In genomic region chr1:19454265-19455198, GRCh38 we compare ENCODE assay signal across 10 cellular contexts. TPM values are rescaled to one million over a fixed set of nuclear protein-coding genes. Genes with fewer than 3 reads are reported as not detected.
DNase-seq lines count a peak whose midpoint lies in the region; ATAC-seq, FAIRE-seq and TF ChIP-seq lines count a peak whose summit lies in the region.
"Had no signal": no experiment of that assay in that cellular context is flagged by ENCODE, and none has a peak within 500 bp of the region (broad histone marks: within the 10 kb centered on the region; RNA-seq: fewer than 3 reads in every experiment).

No MANE protein-coding gene starts in this region.

- CTCF ChIA-PET in HepG2 (lab: Yijun Ruan, JAX; ENCODE audit: low intra/inter-chr PET ratio, low total read pairs), result no interaction called here
- CTCF ChIA-PET in Caco-2 (lab: Charles Lee), result no interaction called here

- H3K27me3 ChIP-seq in liver (ENCODE audit: control insufficient read depth in 4 of 4, insufficient read depth in 4 of 4, low read length in 3 of 4) (no peaks in the 10 kb centered on the region), HepG2 (ENCODE audit: control insufficient read depth in 1 of 2, insufficient read depth in 2 of 2, low read length in 2 of 2) (no peaks in the 10 kb centered on the region), Caco-2 (replicated peaks; ENCODE audit: control insufficient read depth, insufficient read depth, low read length) (no peaks in the 10 kb centered on the region)
- no peaks in the 10 kb centered on the region for H3K27me3 ChIP-seq in effector memory CD4-positive, alpha-beta T cell (replicated peaks; ENCODE audit: control insufficient read depth, insufficient read depth, low read length, poor library complexity, severe bottlenecking)

- H3K4me3 ChIP-seq in liver (ENCODE audit: low read depth in 1 of 3, low read length in 3 of 3), result no peak overlapping the region
- H3K4me3 ChIP-seq in HepG2 (replicated peaks in 1 of 3; ENCODE audit: insufficient read depth in 1 of 3, low read depth in 2 of 3, low read length in 3 of 3), result no peak overlapping the region
- H3K4me3 ChIP-seq in effector memory CD4-positive, alpha-beta T cell (ENCODE audit: insufficient read depth, low read depth, low read length, poor library complexity, severe bottlenecking), result peak overlapping the region; percentile 15
- H3K4me3 ChIP-seq in Caco-2 (ENCODE audit: low read depth, low read length), result no peak overlapping the region

- H2AFZ ChIP-seq in HepG2 (ENCODE audit: low read length), result no peak overlapping the region

- TF ChIP-seq POLR2A in HepG2 (IDR thresholded peaks at IDR 0.05; ENCODE audit: insufficient read depth in 1 of 2, low read depth in 2 of 2, low read length in 2 of 2), result no peak

- H3K9me3 Mint-ChIP-seq in nephron (no peaks in the 10 kb centered on the region), Caco-2 (ENCODE audit: unreplicated experiment) (no peaks in the 10 kb centered on the region)

- peaks cover 7 to 23% (median 18%) of the 10 kb centered on the region in 4 donors for H3K4me1 ChIP-seq in liver (ENCODE audit: control insufficient read depth in 4 of 4, insufficient read depth in 4 of 4, low read length in 3 of 4)
- peaks cover 26% of the 10 kb centered on the region for H3K4me1 ChIP-seq in HepG2 (ENCODE audit: insufficient read depth, low read length)
- peaks cover 75% of the 10 kb centered on the region for H3K4me1 ChIP-seq in effector memory CD4-positive, alpha-beta T cell (ENCODE audit: control insufficient read depth, insufficient read depth, low read length, poor library complexity, severe bottlenecking)
- no peaks in the 10 kb centered on the region for H3K4me1 ChIP-seq in Caco-2

- H3K27ac ChIP-seq in liver (ENCODE audit: low read depth in 1 of 2, low read length in 2 of 2) (peak overlapping the region; percentile 21 to 29), HepG2 (ENCODE audit: extremely low read length, insufficient read depth, low read length) (no peak overlapping the region)
- peak overlapping the region; percentile 41 for H3K27ac ChIP-seq in effector memory CD4-positive, alpha-beta T cell (ENCODE audit: insufficient read depth, low read length, poor library complexity, severe bottlenecking)

- intact Hi-C loops in HepG2 (cut with micrococcal nuclease; ENCODE audit: unreplicated experiment) (no loop called here), Caco-2 (cut with micrococcal nuclease; ENCODE audit: unreplicated experiment) (no loop called here)

- no peak for FAIRE-seq in HepG2 (lab: Jason Lieb, UNC)

- TF ChIP-seq RAD21 in liver (IDR thresholded peaks at IDR 0.05) (no peak), HepG2 (CRISPR knock-in tag; IDR thresholded peaks at IDR 0.05) (no peak)

- DNase-seq in HepG2 (ENCODE audit: low spot score) (no peak), Caco-2 (no peak)
- DNase-seq in effector memory CD4-positive, alpha-beta T cell, result no peak
- DNase-seq: cerebellar nuclear complex; stimulated activated CD8-positive, alpha-beta memory T cell treated with anti-CD3 and anti-CD28 coated beads, Interleukin-4, amount 100 ng/mL, for 48 hours had no signal

- TF ChIP-seq CTCF in liver (IDR thresholded peaks at IDR 0.05; ENCODE audit: low read depth, low read length, missing input control) (no peak), HepG2 (CRISPR knock-in tag; IDR thresholded peaks at IDR 0.05) (no peak), nephron (IDR thresholded peaks at IDR 0.05; ENCODE audit: unreplicated experiment in 3 of 3) (no peak), Caco-2 (IDR thresholded peaks at IDR 0.05; ENCODE audit: insufficient read depth in 1 of 2, low read depth in 1 of 2, low read length in 1 of 2, severe bottlenecking in 1 of 2, unreplicated experiment in 1 of 2) (no peak)

- H3K36me3 ChIP-seq in liver (ENCODE audit: control insufficient read depth in 4 of 4, insufficient read depth in 3 of 4, low read depth in 1 of 4, low read length in 3 of 4) (no peaks in the 10 kb centered on the region), HepG2 (replicated peaks in 1 of 2; ENCODE audit: control insufficient read depth in 1 of 2, insufficient read depth in 2 of 2, low read length in 2 of 2) (no peaks in the 10 kb centered on the region), Caco-2 (ENCODE audit: control insufficient read depth, insufficient read depth, low read length) (no peaks in the 10 kb centered on the region)
- no peaks in the 10 kb centered on the region for H3K36me3 ChIP-seq in effector memory CD4-positive, alpha-beta T cell (ENCODE audit: control insufficient read depth, insufficient read depth, low read length)

- H3K9ac ChIP-seq in liver (ENCODE audit: low read depth in 1 of 2, low read length in 2 of 2), result no peak overlapping the region
- no peak overlapping the region for H3K9ac ChIP-seq in HepG2 (ENCODE audit: insufficient read depth, low read depth, low read length)

- POLR2A ChIA-PET in HepG2 (lab: Yijun Ruan, JAX) (no interaction called here), Caco-2 (lab: Charles Lee) (no interaction called here)

- no peak for TF ChIP-seq EP300 in HepG2 (IDR thresholded peaks at IDR 0.05; ENCODE audit: low read depth in 2 of 2, low read length in 2 of 2)
- TF ChIP-seq EP300 in HepG2 (CRISPR knock-in tag; IDR thresholded peaks at IDR 0.05; ENCODE audit: borderline replicate concordance), result no peak

- no peak for ATAC-seq in HepG2
- ATAC-seq in GM18868 (IDR thresholded peaks at IDR 0.05; ENCODE audit: unreplicated experiment), result no peak
- ATAC-seq in GM18520 (IDR thresholded peaks at IDR 0.05; ENCODE audit: unreplicated experiment), result no peak
- ATAC-seq in GM18511 (IDR thresholded peaks at IDR 0.05; ENCODE audit: unreplicated experiment), result no peak

- H3K27me3 Mint-ChIP-seq in nephron (ENCODE audit: low read depth) (no peaks in the 10 kb centered on the region), Caco-2 (ENCODE audit: insufficient read depth, unreplicated experiment) (no peaks in the 10 kb centered on the region)

- H3K4me1 Mint-ChIP-seq in nephron (peaks cover 80% of the 10 kb centered on the region), Caco-2 (ENCODE audit: low read depth, unreplicated experiment) (peaks cover 9% of the 10 kb centered on the region)

- 74% methylated on average over 13 of the region's 13 CpGs for WGBS in liver
- 84% methylated on average over 13 of the region's 13 CpGs for WGBS in HepG2 (ENCODE audit: low lambda C conversion rate)

- H3K4me2 ChIP-seq in HepG2 (ENCODE audit: low read depth, low read length), result no peak overlapping the region

- H3K9me3 ChIP-seq in liver (ENCODE audit: control insufficient read depth in 4 of 4, low read length in 3 of 4) (no peaks in the 10 kb centered on the region), HepG2 (ENCODE audit: low read length) (no peaks in the 10 kb centered on the region), Caco-2 (no peaks in the 10 kb centered on the region)
- no peaks in the 10 kb centered on the region for H3K9me3 ChIP-seq in effector memory CD4-positive, alpha-beta T cell (ENCODE audit: control insufficient read depth, low read length)

- H4K20me1 ChIP-seq in HepG2 (ENCODE audit: insufficient read depth, low read length), result peaks cover 27% of the 10 kb centered on the region; the same call in 1 of the 2 replicates

- H3K4me3 Mint-ChIP-seq in nephron, result peak overlapping the region in 1 of 3 experiments; percentile 38
- H3K4me3 Mint-ChIP-seq in Caco-2 (ENCODE audit: unreplicated experiment), result no peak overlapping the region

- BruUV-seq in HepG2 (replicated peaks; lab: Mats Ljungman, UMichigan), result no TSS peak
- BruUV-seq in Caco-2 (replicated peaks; lab: Mats Ljungman, UMichigan), result no TSS peak

- in situ Hi-C loops in HepG2 (cut with HindIII; ENCODE audit: extremely low pct_ligation_motif_present, low pct_unique_long_range_greater_than_20kb), result no loop called here

- H3K36me3 Mint-ChIP-seq in nephron (ENCODE audit: low read depth), result peaks cover under 1% of the 10 kb centered on the region
- peaks cover 13% of the 10 kb centered on the region for H3K36me3 Mint-ChIP-seq in Caco-2 (ENCODE audit: insufficient read depth, unreplicated experiment)

- H3K79me2 ChIP-seq in HepG2 (ENCODE audit: insufficient read depth, low read length), result peaks cover 91% of the 10 kb centered on the region

- H3K27ac Mint-ChIP-seq in nephron, result peak overlapping the region; percentile 42 to 84 (median 76)
- no peak overlapping the region for H3K27ac Mint-ChIP-seq in Caco-2 (ENCODE audit: unreplicated experiment)

TF ChIP-seq in HepG2, 621 proteins besides CTCF, POLR2A, EP300 and RAD21 (continues in another document):
- TF ChIP-seq NR0B2 (CRISPR knock-in tag; IDR thresholded peaks at IDR 0.05) (no peak), KDM6A (CRISPR knock-in tag; IDR thresholded peaks at IDR 0.05; ENCODE audit: low read depth) (no peak), PLRG1 (conservative IDR thresholded peaks at IDR 0.05) (no peak)

RNA-seq across cellular contexts. Expression of gene CAPZB, which starts 30.8 kb away (rescaled TPM):
- 10 to 100 TPM; 38.3 to 43.2 TPM for total RNA-seq in liver
- polyA plus RNA-seq in liver, result 10 to 100 TPM; 59.0 to 98.9 TPM
- total RNA-seq in HepG2 (2016; rRNA removed; fragmentation: Illumina TruSeq; extraction: Trizol), result 58.9 and 84.1 TPM in 2 replicates
- 24.5 and 25.6 TPM in 2 replicates for total RNA-seq in HepG2 (2016; cell fraction: cytosol; rRNA removed; fragmentation: Illumina TruSeq; extraction: Trizol; ENCODE audit: low read depth)
- total RNA-seq in HepG2 (2016; cell fraction: insoluble cytoplasmic fraction; rRNA removed; fragmentation: Illumina TruSeq; extraction: Trizol), result 61.9 and 68.4 TPM in 2 replicates
- total RNA-seq in HepG2 (2016; cell fraction: membrane; rRNA removed; fragmentation: Illumina TruSeq; extraction: Trizol), result 41.5 and 44.2 TPM in 2 replicates
- total RNA-seq in HepG2 (2016; cell fraction: nucleus; rRNA removed; fragmentation: Illumina TruSeq; extraction: Trizol), result 33.6 and 37.1 TPM in 2 replicates
- polyA plus RNA-seq in HepG2 (2011; rRNA removed), result 68.8 and 76.9 TPM in 2 replicates
- 107 and 113 TPM in 2 replicates for polyA plus RNA-seq in HepG2 (2011; cell fraction: cytosol; rRNA removed)
- 34.6 and 35.9 TPM in 2 replicates for polyA plus RNA-seq in HepG2 (2011; cell fraction: nucleus; rRNA removed)
- polyA plus RNA-seq in HepG2 (2012), result 142 and 153 TPM in 2 replicates
- 87.3 and 97.7 TPM in 2 replicates for polyA plus RNA-seq in HepG2 (2016; cell fraction: cytosol; fragmentation: Illumina TruSeq; extraction: Trizol; ENCODE audit: low read depth)
- polyA plus RNA-seq in HepG2 (2016; cell fraction: insoluble cytoplasmic fraction; fragmentation: Illumina TruSeq; extraction: Trizol; ENCODE audit: low read depth), result 211 and 248 TPM in 2 replicates
- 103 and 116 TPM in 2 replicates for polyA plus RNA-seq in HepG2 (2016; cell fraction: membrane; fragmentation: Illumina TruSeq; extraction: Trizol; ENCODE audit: low read depth)
- 131 and 139 TPM in 2 replicates for polyA plus RNA-seq in HepG2 (2016; cell fraction: nucleus; fragmentation: Illumina TruSeq; extraction: Trizol; ENCODE audit: insufficient read depth, low read depth)
- 37.1 and 54.9 TPM in 2 replicates for polyA minus RNA-seq in HepG2 (2011; rRNA and poly(A)+ RNA removed; ENCODE audit: low replicate concordance)
- 49.6 and 56.8 TPM in 2 replicates for polyA minus RNA-seq in HepG2 (2011; cell fraction: cytosol; rRNA and poly(A)+ RNA removed)
- 19.3 and 21.5 TPM in 2 replicates for polyA minus RNA-seq in HepG2 (2011; cell fraction: nucleus; rRNA and poly(A)+ RNA removed)
- total RNA-seq in Caco-2 (2022), result 205 and 223 TPM in 2 replicates
